Comparison of ENCODE assay signal across 15 cellular contexts in genomic region chr11:15843309-15843857, GRCh38.
DNase-seq lines count a peak whose midpoint lies in the region; ATAC-seq and TF ChIP-seq lines count a peak whose summit lies in the region.
"Had no signal": no experiment of that assay in that cellular context is flagged by ENCODE, and none has a peak within 500 bp of the region (broad histone marks: within the 10 kb centered on the region; RNA-seq: fewer than 3 reads in every experiment).

No MANE protein-coding gene starts in this region.

- DNase-seq in breast epithelium (ENCODE audit: low spot score in 2 of 2) (peak in 1 of 2 donors; percentile 42), MCF 10A (ENCODE audit: unreplicated experiment) (no peak), astrocyte of the cerebellum (ENCODE audit: low read depth) (peak; percentile 73), inferior parietal cortex (ENCODE audit: extremely low spot score) (peak; percentile 67), type B pancreatic cell (ENCODE audit: extremely low spot score, unreplicated experiment) (no peak), SIG-M5 treated with dmso at 0.1 percent for 504 hours (lab: John Stamatoyannopoulos, UW; ENCODE audit: unreplicated experiment) (no peak)
- DNase-seq: activated CD8-positive, alpha-beta T cell treated with anti-CD3 and anti-CD28 coated beads for 36 hours; brain microvascular endothelial cell; foreskin keratinocyte; MV-4-11; naive B cell had no signal

- peak overlapping the region; percentile 28 to 36 for H3K27ac ChIP-seq in breast epithelium
- H3K27ac ChIP-seq: brain microvascular endothelial cell, foreskin keratinocyte, SJSA1, vagina had no signal

- H3K36me3 ChIP-seq in breast epithelium: no peaks in the 10 kb centered on the region
- H3K36me3 ChIP-seq: brain microvascular endothelial cell, SJSA1, vagina had no signal

- BruUV-seq in MCF 10A (replicated peaks; lab: Mats Ljungman, UMichigan): no TSS peak

- H3K4me3 Mint-ChIP-seq in MCF 10A (ENCODE audit: unreplicated experiment) (no peak overlapping the region), type B pancreatic cell (peak overlapping the region; percentile 44)
- H3K4me3 Mint-ChIP-seq: activated CD8-positive, alpha-beta T cell treated with anti-CD3 and anti-CD28 coated beads for 36 hours; naive B cell had no signal

- H3K27me3 Mint-ChIP-seq in MCF 10A (ENCODE audit: insufficient read depth, unreplicated experiment) (no peaks in the 10 kb centered on the region), type B pancreatic cell (no peaks in the 10 kb centered on the region)
- H3K27me3 Mint-ChIP-seq: activated CD8-positive, alpha-beta T cell treated with anti-CD3 and anti-CD28 coated beads for 36 hours had no signal

- TF ChIP-seq CTCF in breast epithelium (IDR thresholded peaks at IDR 0.05): no peak
- no peak for TF ChIP-seq CTCF in MCF 10A (IDR thresholded peaks at IDR 0.05; ENCODE audit: unreplicated experiment)
- no peak for TF ChIP-seq CTCF in astrocyte of the cerebellum (IDR thresholded peaks at IDR 0.05; ENCODE audit: low read depth, low read length, missing control alignments)
- TF ChIP-seq CTCF in type B pancreatic cell (conservative IDR thresholded peaks at IDR 0.05): no peak

- in situ Hi-C loops in astrocyte of the cerebellum (cut with HindIII; ENCODE audit: low sequenced_read_pairs): no loop called here

- intact Hi-C loops in breast epithelium (cut with DNase I; ENCODE audit: low total_unique reads): no loop called here
- intact Hi-C loops in MCF 10A (cut with micrococcal nuclease): no loop called here

- ATAC-seq in HG03378 (IDR thresholded peaks at IDR 0.05; ENCODE audit: unreplicated experiment) (no peak), HG03469 (IDR thresholded peaks at IDR 0.05; ENCODE audit: unreplicated experiment) (no peak)
- ATAC-seq: activated CD8-positive, alpha-beta T cell treated with anti-CD3 and anti-CD28 coated beads for 36 hours; foreskin keratinocyte had no signal

- TF ChIP-seq POLR2A in breast epithelium (IDR thresholded peaks at IDR 0.05): no peak

- H3K4me3 ChIP-seq in breast epithelium: no peak overlapping the region
- H3K4me3 ChIP-seq in astrocyte of the cerebellum (ENCODE audit: low read depth, low read length): no peak overlapping the region
- H3K4me3 ChIP-seq: SJSA1, vagina had no signal

- H3K4me1 Mint-ChIP-seq in MCF 10A (ENCODE audit: insufficient read depth, unreplicated experiment): peaks cover 6% of the 10 kb centered on the region
- peaks cover 40% of the 10 kb centered on the region for H3K4me1 Mint-ChIP-seq in type B pancreatic cell (ENCODE audit: unreplicated experiment)
- H3K4me1 Mint-ChIP-seq: naive B cell had no signal

- no peaks in the 10 kb centered on the region for H3K9me3 Mint-ChIP-seq in MCF 10A (ENCODE audit: unreplicated experiment)
- H3K9me3 Mint-ChIP-seq in type B pancreatic cell: no peaks in the 10 kb centered on the region
- H3K9me3 Mint-ChIP-seq: activated CD8-positive, alpha-beta T cell treated with anti-CD3 and anti-CD28 coated beads for 36 hours had no signal

- POLR2A ChIA-PET in MCF 10A (lab: Yijun Ruan, JAX): no interaction called here

- no peaks in the 10 kb centered on the region for H3K9me3 ChIP-seq in breast epithelium
- H3K9me3 ChIP-seq: SJSA1, vagina had no signal

- H3K36me3 Mint-ChIP-seq in MCF 10A (ENCODE audit: insufficient read depth, unreplicated experiment): no peaks in the 10 kb centered on the region
- H3K36me3 Mint-ChIP-seq in type B pancreatic cell: no peaks in the 10 kb centered on the region
- H3K36me3 Mint-ChIP-seq: naive B cell had no signal

- H3K27ac Mint-ChIP-seq in MCF 10A (ENCODE audit: low read depth, unreplicated experiment) (no peak overlapping the region), type B pancreatic cell (no peak overlapping the region)
- H3K27ac Mint-ChIP-seq: activated CD8-positive, alpha-beta T cell treated with anti-CD3 and anti-CD28 coated beads for 36 hours; naive B cell had no signal

- no peaks in the 10 kb centered on the region for H3K27me3 ChIP-seq in breast epithelium
- H3K27me3 ChIP-seq: brain microvascular endothelial cell, foreskin keratinocyte, SJSA1, vagina had no signal

- no peaks in the 10 kb centered on the region for H3K4me1 ChIP-seq in breast epithelium
- H3K4me1 ChIP-seq: foreskin keratinocyte, vagina had no signal

- CTCF ChIA-PET in MCF 10A (lab: Yijun Ruan, JAX): interaction anchor here (0.8 kb wide), 1 partner anchor 305 kb away, joined by 3 read pairs; no protein-coding TSS in a partner anchor

Comparison
In these comparisons a context has a peak if more than half of its experiments do, and no peak if none do; other contexts are left out.
1. DNase-seq: peak in astrocyte of the cerebellum (single experiment) and inferior parietal cortex (single experiment); none in MCF 10A (single experiment), type B pancreatic cell (single experiment) and SIG-M5 treated with dmso at 0.1 percent for 504 hours (single experiment).